Comparison of ENCODE assay signal across 16 cellular contexts in the genomic region with DNA sequence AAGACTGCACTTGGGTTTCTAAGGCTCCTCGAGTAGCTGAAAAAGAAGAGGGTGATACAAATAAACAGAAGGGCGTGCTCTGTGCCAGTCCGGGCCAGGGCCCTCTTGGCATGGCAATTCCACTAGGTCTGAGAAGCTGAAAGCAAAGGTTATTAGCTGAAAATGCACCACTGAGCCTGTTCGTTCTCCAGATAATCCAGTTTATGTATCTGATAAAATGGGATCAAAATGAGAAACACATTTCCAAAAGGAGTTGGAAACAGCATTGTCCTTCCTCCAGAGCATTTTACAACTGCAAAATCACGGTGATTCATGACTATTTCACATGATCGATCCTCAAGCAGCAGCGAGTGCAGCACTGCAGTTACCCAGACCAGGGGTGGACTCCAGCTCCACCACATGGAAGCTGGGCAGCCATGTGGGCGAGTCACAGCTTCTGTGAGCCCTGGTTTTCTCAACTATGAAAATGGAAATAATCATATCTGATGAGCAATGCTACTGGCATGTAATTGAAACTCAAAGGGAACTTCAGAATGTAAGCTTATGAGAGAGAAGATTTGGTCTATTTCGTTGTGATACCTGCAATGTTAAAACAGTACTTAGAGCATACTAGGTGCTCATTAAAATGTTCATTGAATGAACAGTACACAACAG.
DNase-seq lines count a peak whose midpoint lies in the region; ATAC-seq and TF ChIP-seq lines count a peak whose summit lies in the region.
"Had no signal": no experiment of that assay in that cellular context is flagged by ENCODE, and none has a peak within 500 bp of the region (broad histone marks: within the 10 kb centered on the region; RNA-seq: fewer than 3 reads in every experiment).

No MANE protein-coding gene starts in this region.

- DNase-seq in AG04450 (ENCODE audit: low read depth, low spot score), result peak; percentile 27
- peak; percentile 6 for DNase-seq in HK-2 (ENCODE audit: unreplicated experiment)
- peak; percentile 60 for DNase-seq in astrocyte of the spinal cord (ENCODE audit: low read depth, low spot score)
- no peak for DNase-seq in hepatocyte (ENCODE audit: low spot score)
- DNase-seq in endothelial cell (ENCODE audit: low spot score), result no peak
- DNase-seq in activated naive CD4-positive, alpha-beta T cell treated with anti-CD3 and anti-CD28 coated beads, Interleukin-2, amount 10 ng/mL, durations not matched to agents 7 days and 5 days, result no peak
- DNase-seq in DMS53 (lab: John Stamatoyannopoulos, UW), result no peak
- DNase-seq: activated naive CD4-positive, alpha-beta T cell treated with Interleukin-2 at 50 U/mL for 16 hours; AML-193; DMS79; mesendoderm; NCI-H1048; occipital lobe; spleen had no signal

- no peaks in the 10 kb centered on the region for H3K9me3 Mint-ChIP-seq in endothelial cell (ENCODE audit: unreplicated experiment)
- peaks cover 10% of the 10 kb centered on the region for H3K9me3 Mint-ChIP-seq in activated naive CD4-positive, alpha-beta T cell treated with anti-CD3 and anti-CD28 coated beads, Interleukin-2, amount 10 ng/mL, durations not matched to agents 7 days and 5 days

- ATAC-seq in HG03457 (IDR thresholded peaks at IDR 0.05; ENCODE audit: unreplicated experiment), result no peak
- ATAC-seq: esophagus mucosa had no signal

- H3K27ac Mint-ChIP-seq in endothelial cell (ENCODE audit: unreplicated experiment), result no peak overlapping the region
- no peak overlapping the region for H3K27ac Mint-ChIP-seq in activated naive CD4-positive, alpha-beta T cell treated with anti-CD3 and anti-CD28 coated beads, Interleukin-2, amount 10 ng/mL, durations not matched to agents 7 days and 5 days

- no peaks in the 10 kb centered on the region for H3K79me2 ChIP-seq in hepatocyte

- H3K36me3 ChIP-seq in hepatocyte (replicated peaks; ENCODE audit: insufficient read depth, low read depth), result no peaks in the 10 kb centered on the region
- H3K36me3 ChIP-seq: spleen had no signal

- H4K20me1 ChIP-seq in hepatocyte (ENCODE audit: insufficient read depth, poor library complexity, severe bottlenecking), result no peaks in the 10 kb centered on the region

- H3K4me1 ChIP-seq in hepatocyte (ENCODE audit: insufficient read depth), result peaks cover 8% of the 10 kb centered on the region
- H3K4me1 ChIP-seq: spleen had no signal

- peaks cover 5% of the 10 kb centered on the region for H3K27me3 ChIP-seq in AG04450 (ENCODE audit: control insufficient read depth, insufficient read depth, low read length)
- no peaks in the 10 kb centered on the region for H3K27me3 ChIP-seq in hepatocyte
- H3K27me3 ChIP-seq: spleen had no signal

- H3K4me3 ChIP-seq in AG04450 (ENCODE audit: low read depth, low read length) (no peak overlapping the region), astrocyte of the spinal cord (ENCODE audit: low read depth, low read length) (no peak overlapping the region), hepatocyte (no peak overlapping the region)
- H3K4me3 ChIP-seq: spleen had no signal

- no peak overlapping the region for H2AFZ ChIP-seq in hepatocyte

- WGBS in hepatocyte (ENCODE audit: low lambda C conversion rate, missing lambda C conversion rate), result 63% methylated on average over 9 of the region's 9 CpGs

- no peaks in the 10 kb centered on the region for H3K9me3 ChIP-seq in AG04450 (ENCODE audit: control insufficient read depth, insufficient read depth, low read length)
- no peaks in the 10 kb centered on the region for H3K9me3 ChIP-seq in hepatocyte (ENCODE audit: low read depth)

- H3K4me3 Mint-ChIP-seq in endothelial cell (ENCODE audit: unreplicated experiment), result no peak overlapping the region
- no peak overlapping the region for H3K4me3 Mint-ChIP-seq in activated naive CD4-positive, alpha-beta T cell treated with anti-CD3 and anti-CD28 coated beads, Interleukin-2, amount 10 ng/mL, durations not matched to agents 7 days and 5 days

- in situ Hi-C loops in astrocyte of the spinal cord (cut with HindIII; ENCODE audit: low sequenced_read_pairs), result no loop called here

- CTCF ChIA-PET in AG04450 (lab: Charles Lee), result interaction anchor here (1.2 kb wide), 1 partner anchor 292 kb away, joined by 5 read pairs; no protein-coding TSS in a partner anchor
- CTCF ChIA-PET in activated naive CD4-positive, alpha-beta T cell treated with anti-CD3 and anti-CD28 coated beads, Interleukin-2, amount 10 ng/mL, durations not matched to agents 7 days and 5 days (lab: Charles Lee), result no interaction called here

- H3K27ac ChIP-seq in AG04450 (ENCODE audit: low read depth, low read length), result no peak overlapping the region
- H3K27ac ChIP-seq in hepatocyte, result no peak overlapping the region
- H3K27ac ChIP-seq: spleen had no signal

- POLR2A ChIA-PET in AG04450 (lab: Yijun Ruan, JAX), result interaction anchor here (0.6 kb wide), 1 partner anchor 910 kb away, joined by 5 read pairs; no protein-coding TSS in a partner anchor

- no peak overlapping the region for H3K4me2 ChIP-seq in hepatocyte

- TF ChIP-seq CTCF in AG04450 (IDR thresholded peaks at IDR 0.05; ENCODE audit: low read depth, low read length) (0 out of 2 replicates have a peak, but pooled peaks have one; percentile 14), astrocyte of the spinal cord (IDR thresholded peaks at IDR 0.05; ENCODE audit: low read depth, low read length) (no peak), hepatocyte (IDR thresholded peaks at IDR 0.05; ENCODE audit: poor library complexity) (peak; percentile 11), endothelial cell (IDR thresholded peaks at IDR 0.05; ENCODE audit: unreplicated experiment) (no peak)

- no peaks in the 10 kb centered on the region for H3K36me3 Mint-ChIP-seq in endothelial cell (ENCODE audit: low read depth, unreplicated experiment)
- H3K36me3 Mint-ChIP-seq in activated naive CD4-positive, alpha-beta T cell treated with anti-CD3 and anti-CD28 coated beads, Interleukin-2, amount 10 ng/mL, durations not matched to agents 7 days and 5 days, result no peaks in the 10 kb centered on the region

- H3K9me2 ChIP-seq in hepatocyte (replicated peaks; ENCODE audit: insufficient read depth), result no peaks in the 10 kb centered on the region

- H3K27me3 Mint-ChIP-seq in endothelial cell (ENCODE audit: unreplicated experiment), result peaks cover 4% of the 10 kb centered on the region
- H3K27me3 Mint-ChIP-seq in activated naive CD4-positive, alpha-beta T cell treated with anti-CD3 and anti-CD28 coated beads, Interleukin-2, amount 10 ng/mL, durations not matched to agents 7 days and 5 days, result no peaks in the 10 kb centered on the region

- H3K4me1 Mint-ChIP-seq in endothelial cell (ENCODE audit: unreplicated experiment), result peaks cover 6% of the 10 kb centered on the region
- H3K4me1 Mint-ChIP-seq in activated naive CD4-positive, alpha-beta T cell treated with anti-CD3 and anti-CD28 coated beads, Interleukin-2, amount 10 ng/mL, durations not matched to agents 7 days and 5 days, result no peaks in the 10 kb centered on the region

Comparison
In these comparisons a context has a peak if more than half of its experiments do, and no peak if none do; other contexts are left out.
1. DNase-seq: peak in AG04450 (single experiment), HK-2 (single experiment) and astrocyte of the spinal cord (single experiment); none in hepatocyte (single experiment), endothelial cell (single experiment), activated naive CD4-positive, alpha-beta T cell treated with anti-CD3 and anti-CD28 coated beads, Interleukin-2, amount 10 ng/mL, durations not matched to agents 7 days and 5 days (single experiment) and DMS53 (single experiment).
2. CTCF ChIP-seq: peak in AG04450 (single experiment) and hepatocyte (single experiment); none in astrocyte of the spinal cord (single experiment) and endothelial cell (single experiment).